ENCODE assay signal across 1 cellular context in the genomic region with DNA sequence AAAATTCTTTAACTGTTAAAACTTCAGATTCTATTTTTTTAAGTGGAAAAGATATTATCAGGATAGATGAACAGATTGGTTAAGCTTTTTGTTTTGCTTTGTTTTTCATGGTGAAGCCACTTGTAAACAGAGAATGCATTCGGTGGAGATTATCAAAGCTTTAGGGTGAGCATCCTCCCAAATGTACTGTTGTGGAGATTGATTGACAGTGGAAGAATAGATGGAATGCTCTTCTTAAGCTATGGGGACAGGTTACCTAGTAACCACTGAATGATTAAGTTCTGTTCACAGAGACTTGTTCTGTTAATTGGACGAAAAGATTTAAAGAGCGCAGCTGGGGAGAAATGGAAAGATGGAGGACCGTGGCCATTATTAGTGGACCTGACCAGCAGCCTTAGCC.
TF ChIP-seq lines count a peak whose summit lies in the region.

No MANE protein-coding gene starts in this region.

TF ChIP-seq in GM23338, 12 proteins besides CTCF, POLR2A, EP300 and RAD21 (continued from another document):
- TF ChIP-seq POLR2AphosphoS5 (IDR thresholded peaks at IDR 0.05; ENCODE audit: low read depth) (no peak), ZNF331 (CRISPR knock-in tag; IDR thresholded peaks at IDR 0.05; ENCODE audit: low read depth) (no peak)
